Comparison of ENCODE assay signal across 18 cellular contexts in the genomic region with DNA sequence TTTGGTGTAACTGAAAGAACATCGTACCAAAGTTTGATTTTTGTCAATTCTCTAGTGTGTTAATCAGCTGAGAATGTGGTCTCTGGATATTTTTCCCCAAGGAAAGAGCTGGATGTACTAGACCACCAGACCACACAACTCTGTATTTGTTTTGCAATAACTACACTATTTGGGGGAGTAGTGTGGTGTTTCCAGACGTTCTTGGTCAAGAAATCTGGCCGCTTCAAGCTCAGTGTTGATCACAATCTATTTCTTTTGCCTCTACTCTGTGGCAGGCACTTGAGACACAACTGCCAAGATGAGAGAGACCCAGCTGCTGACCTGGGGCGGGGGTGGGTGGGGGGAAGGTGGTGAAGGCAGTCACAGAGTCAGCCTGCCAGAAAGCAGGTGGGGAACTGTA. TPM values are rescaled to one million over a fixed set of nuclear protein-coding genes. Genes with fewer than 3 reads are reported as not detected.
A peak's percentile ranks its signal among the peaks of the same experiment; 100 is the strongest.
DNase-seq lines count a peak whose midpoint lies in the region; ATAC-seq and TF ChIP-seq lines count a peak whose summit lies in the region.
"Had no signal": no experiment of that assay in that cellular context is flagged by ENCODE, and none has a peak within 500 bp of the region (broad histone marks: within the 10 kb centered on the region; RNA-seq: fewer than 3 reads in every experiment).

No MANE protein-coding gene starts in this region.

- POLR2A ChIA-PET in activated B cell treated with CpG ODN at 0.5 μM for 24 hours (lab: Charles Lee) = no interaction called here

- peaks cover 84% of the 10 kb centered on the region for H3K4me1 Mint-ChIP-seq in activated B cell treated with CpG ODN at 0.5 μM for 24 hours
- H3K4me1 Mint-ChIP-seq in activated naive CD4-positive, alpha-beta T cell treated with anti-CD3 and anti-CD28 coated beads, Interleukin-2, amount 10 ng/mL, durations not matched to agents 7 days and 5 days = peaks cover 19% of the 10 kb centered on the region

- CTCF ChIA-PET in activated B cell treated with CpG ODN at 0.5 μM for 24 hours (lab: Charles Lee) = no interaction called here
- CTCF ChIA-PET in activated naive CD4-positive, alpha-beta T cell treated with anti-CD3 and anti-CD28 coated beads, Interleukin-2, amount 10 ng/mL, durations not matched to agents 7 days and 5 days (lab: Charles Lee) = no interaction called here

- H3K27ac ChIP-seq in HL-60 (replicated peaks) (peak overlapping the region; percentile 82), muscle layer of duodenum (ENCODE audit: low read length) (peak overlapping the region; percentile 76), thoracic aorta (peak overlapping the region; percentile 69 to 76)
- H3K27ac ChIP-seq: prostate gland had no signal

- intact Hi-C loops in activated B cell treated with CpG ODN at 0.5 μM for 24 hours (cut with micrococcal nuclease) = loop anchor here (5.0 kb wide), 1 partner anchor 98 kb away; a partner anchor contains a TSS

- H3K9me3 Mint-ChIP-seq in activated B cell treated with CpG ODN at 0.5 μM for 24 hours = no peaks in the 10 kb centered on the region
- no peaks in the 10 kb centered on the region for H3K9me3 Mint-ChIP-seq in activated naive CD4-positive, alpha-beta T cell treated with anti-CD3 and anti-CD28 coated beads, Interleukin-2, amount 10 ng/mL, durations not matched to agents 7 days and 5 days
- H3K9me3 Mint-ChIP-seq: activated CD8-positive, alpha-beta T cell treated with anti-CD3 and anti-CD28 coated beads for 36 hours; activated naive CD8-positive, alpha-beta T cell treated with anti-CD3 and anti-CD28 coated beads, Interleukin-2, amount 10 ng/mL, durations not matched to agents 7 days and 5 days; activated T-cell treated with anti-CD3 and anti-CD28 coated beads, Interleukin-2, amount 50 U/mL, for 72 hours; effector memory CD8-positive, alpha-beta T cell had no signal

- H3K27me3 Mint-ChIP-seq in activated B cell treated with CpG ODN at 0.5 μM for 24 hours = no peaks in the 10 kb centered on the region
- H3K27me3 Mint-ChIP-seq in activated naive CD4-positive, alpha-beta T cell treated with anti-CD3 and anti-CD28 coated beads, Interleukin-2, amount 10 ng/mL, durations not matched to agents 7 days and 5 days = no peaks in the 10 kb centered on the region
- H3K27me3 Mint-ChIP-seq: activated CD8-positive, alpha-beta T cell treated with anti-CD3 and anti-CD28 coated beads for 36 hours; activated naive CD8-positive, alpha-beta T cell treated with anti-CD3 and anti-CD28 coated beads, Interleukin-2, amount 10 ng/mL, durations not matched to agents 7 days and 5 days; effector memory CD8-positive, alpha-beta T cell had no signal

- TF ChIP-seq CTCF in HL-60 (IDR thresholded peaks at IDR 0.05; ENCODE audit: insufficient read depth, low read length) (no peak), activated B cell treated with CpG ODN at 0.5 μM for 24 hours (IDR thresholded peaks at IDR 0.05) (no peak), thoracic aorta (IDR thresholded peaks at IDR 0.05) (no peak)

- H3K4me3 ChIP-seq in HL-60 (replicated peaks; ENCODE audit: insufficient read depth, low read length) (no peak overlapping the region), muscle layer of duodenum (ENCODE audit: low read depth in 1 of 2, low read length in 2 of 2) (no peak overlapping the region), thoracic aorta (no peak overlapping the region)
- H3K4me3 ChIP-seq: prostate gland had no signal

- peaks cover 8 to 58% of the 10 kb centered on the region in 2 donors for H3K4me1 ChIP-seq in muscle layer of duodenum (ENCODE audit: control insufficient read depth in 1 of 2, insufficient read depth in 2 of 2, low read length in 2 of 2)
- H3K4me1 ChIP-seq in thoracic aorta (ENCODE audit: control insufficient read depth in 1 of 2, low read depth in 2 of 2) = peaks cover 42 to 86% of the 10 kb centered on the region in 2 donors
- H3K4me1 ChIP-seq: prostate gland had no signal

- H3K27me3 ChIP-seq in HL-60 (ENCODE audit: insufficient read depth, poor library complexity, severe bottlenecking) (no peaks in the 10 kb centered on the region), muscle layer of duodenum (ENCODE audit: low read depth, low read length) (no peaks in the 10 kb centered on the region), thoracic aorta (replicated peaks; ENCODE audit: insufficient read depth) (no peaks in the 10 kb centered on the region)

- peak overlapping the region; percentile 77 for H3K27ac Mint-ChIP-seq in activated B cell treated with CpG ODN at 0.5 μM for 24 hours
- H3K27ac Mint-ChIP-seq in activated naive CD4-positive, alpha-beta T cell treated with anti-CD3 and anti-CD28 coated beads, Interleukin-2, amount 10 ng/mL, durations not matched to agents 7 days and 5 days = no peak overlapping the region
- H3K27ac Mint-ChIP-seq: activated CD8-positive, alpha-beta T cell treated with anti-CD3 and anti-CD28 coated beads for 36 hours; activated naive CD8-positive, alpha-beta T cell treated with anti-CD3 and anti-CD28 coated beads, Interleukin-2, amount 10 ng/mL, durations not matched to agents 7 days and 5 days; activated T-cell treated with anti-CD3 and anti-CD28 coated beads, Interleukin-2, amount 50 U/mL, for 72 hours had no signal

- no peaks in the 10 kb centered on the region for H3K9me3 ChIP-seq in muscle layer of duodenum (ENCODE audit: control insufficient read depth in 1 of 2, low read length in 2 of 2)
- H3K9me3 ChIP-seq in thoracic aorta = no peaks in the 10 kb centered on the region
- H3K9me3 ChIP-seq: prostate gland had no signal

- no peak overlapping the region for H3K4me3 Mint-ChIP-seq in activated B cell treated with CpG ODN at 0.5 μM for 24 hours
- H3K4me3 Mint-ChIP-seq in activated naive CD4-positive, alpha-beta T cell treated with anti-CD3 and anti-CD28 coated beads, Interleukin-2, amount 10 ng/mL, durations not matched to agents 7 days and 5 days = no peak overlapping the region
- H3K4me3 Mint-ChIP-seq: activated CD8-positive, alpha-beta T cell treated with anti-CD3 and anti-CD28 coated beads for 36 hours; activated naive CD8-positive, alpha-beta T cell treated with anti-CD3 and anti-CD28 coated beads, Interleukin-2, amount 10 ng/mL, durations not matched to agents 7 days and 5 days; activated T-cell treated with anti-CD3 and anti-CD28 coated beads, Interleukin-2, amount 50 U/mL, for 72 hours; effector memory CD8-positive, alpha-beta T cell had no signal

- DNase-seq in HL-60 (ENCODE audit: low read depth in 1 of 2, low spot score in 1 of 2) (no peak), activated B cell treated with CpG ODN at 0.5 μM for 24 hours (no peak), thoracic aorta (ENCODE audit: low spot score) (no peak), kidney glomerular epithelial cell (lab: John Stamatoyannopoulos, UW) (no peak), NCI-H82 (lab: John Stamatoyannopoulos, UW) (no peak)
- DNase-seq in activated naive CD4-positive, alpha-beta T cell treated with anti-CD3 and anti-CD28 coated beads, Interleukin-2, amount 10 ng/mL, durations not matched to agents 7 days and 5 days = no peak
- DNase-seq: activated CD8-positive, alpha-beta T cell treated with anti-CD3 and anti-CD28 coated beads for 36 hours; activated naive CD8-positive, alpha-beta T cell treated with anti-CD3 and anti-CD28 coated beads, Interleukin-2, amount 10 ng/mL, durations not matched to agents 7 days and 5 days; activated T-cell treated with anti-CD3 and anti-CD28 coated beads, Interleukin-2, amount 50 U/mL, for 72 hours; effector memory CD8-positive, alpha-beta T cell; HCEC 1CT; NCI-H187 treated with DMSO at 0.1 percent for 48 hours; NCI-H510A treated with DMSO at 0.1 percent for 48 hours; PC-3 had no signal

- peaks cover 20% of the 10 kb centered on the region for H3K36me3 Mint-ChIP-seq in activated B cell treated with CpG ODN at 0.5 μM for 24 hours (ENCODE audit: low read depth)
- H3K36me3 Mint-ChIP-seq in activated naive CD4-positive, alpha-beta T cell treated with anti-CD3 and anti-CD28 coated beads, Interleukin-2, amount 10 ng/mL, durations not matched to agents 7 days and 5 days = peaks cover 18% of the 10 kb centered on the region

- H3K36me3 ChIP-seq in muscle layer of duodenum (ENCODE audit: control insufficient read depth in 1 of 2, insufficient read depth in 2 of 2, low read length in 2 of 2) = no peaks in the 10 kb centered on the region
- H3K36me3 ChIP-seq in thoracic aorta = no peaks in the 10 kb centered on the region
- H3K36me3 ChIP-seq: prostate gland had no signal

- ATAC-seq in activated B cell treated with CpG ODN at 0.5 μM for 24 hours (ENCODE audit: low read depth) (no peak), thoracic aorta (ENCODE audit: insufficient number of reproducible peaks, low FRiP score, low read depth) (no peak)
- ATAC-seq: activated CD8-positive, alpha-beta T cell treated with anti-CD3 and anti-CD28 coated beads for 36 hours; activated T-cell treated with anti-CD3 and anti-CD28 coated beads, Interleukin-2, amount 50 U/mL, for 72 hours; effector memory CD8-positive, alpha-beta T cell; left lobe of liver; PC-3 had no signal

RNA-seq across cellular contexts. Expression of a gene that starts 30.5 kb away (rescaled TPM):
- total RNA-seq in activated B cell treated with CpG ODN at 0.5 μM for 24 hours = 1.9 and 2.2 TPM in 2 replicates
- 10 to 100 TPM in 1 of 2 donors, 1 to 10 TPM in 1; 2.2 to 10.7 TPM for total RNA-seq in thoracic aorta
- total RNA-seq: activated CD8-positive, alpha-beta T cell treated with anti-CD3 and anti-CD28 coated beads for 36 hours; activated T-cell treated with anti-CD3 and anti-CD28 coated beads, Interleukin-2, amount 50 U/mL, for 72 hours; left lobe of liver; myocyte; PC-3 had no signal
